1 cellular context compared by ENCODE assay signal in the genomic region with DNA sequence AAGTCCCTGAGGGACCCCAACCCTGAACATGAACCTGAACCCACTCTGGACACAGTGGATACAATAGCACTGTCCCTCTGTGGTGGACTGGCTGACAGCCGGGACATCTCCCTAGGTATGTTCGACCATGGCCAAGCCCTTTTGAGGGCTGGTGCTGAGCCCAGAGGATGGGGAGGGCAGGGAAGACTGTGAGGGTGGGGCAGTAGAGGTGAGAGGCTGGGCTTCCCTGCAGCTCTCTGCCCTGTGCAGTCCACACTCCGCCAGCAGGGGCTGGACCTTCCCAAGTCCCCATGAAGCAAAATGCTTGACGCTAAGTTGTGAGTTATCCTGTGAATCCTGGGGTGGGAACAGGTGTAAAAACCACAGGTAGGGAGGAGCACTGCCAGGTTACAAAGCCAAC.
TF ChIP-seq lines count a peak whose summit lies in the region.

No MANE protein-coding gene starts in this region.

TF ChIP-seq in K562, 482 proteins besides CTCF, POLR2A, EP300 and RAD21 (continued from another document):
- TF ChIP-seq KDM1A (IDR thresholded peaks at IDR 0.05), result no peak
TF ChIP-seq in K562: peak in this region for 0.
